1 cellular context compared by ENCODE assay signal in genomic region chr2:26451700-26452099, GRCh38.
TF ChIP-seq lines count a peak whose summit lies in the region.

No MANE protein-coding gene starts in this region.

TF ChIP-seq in K562, 482 proteins besides CTCF, POLR2A, EP300 and RAD21 (continued from another document):
- TF ChIP-seq, protein P1, sequence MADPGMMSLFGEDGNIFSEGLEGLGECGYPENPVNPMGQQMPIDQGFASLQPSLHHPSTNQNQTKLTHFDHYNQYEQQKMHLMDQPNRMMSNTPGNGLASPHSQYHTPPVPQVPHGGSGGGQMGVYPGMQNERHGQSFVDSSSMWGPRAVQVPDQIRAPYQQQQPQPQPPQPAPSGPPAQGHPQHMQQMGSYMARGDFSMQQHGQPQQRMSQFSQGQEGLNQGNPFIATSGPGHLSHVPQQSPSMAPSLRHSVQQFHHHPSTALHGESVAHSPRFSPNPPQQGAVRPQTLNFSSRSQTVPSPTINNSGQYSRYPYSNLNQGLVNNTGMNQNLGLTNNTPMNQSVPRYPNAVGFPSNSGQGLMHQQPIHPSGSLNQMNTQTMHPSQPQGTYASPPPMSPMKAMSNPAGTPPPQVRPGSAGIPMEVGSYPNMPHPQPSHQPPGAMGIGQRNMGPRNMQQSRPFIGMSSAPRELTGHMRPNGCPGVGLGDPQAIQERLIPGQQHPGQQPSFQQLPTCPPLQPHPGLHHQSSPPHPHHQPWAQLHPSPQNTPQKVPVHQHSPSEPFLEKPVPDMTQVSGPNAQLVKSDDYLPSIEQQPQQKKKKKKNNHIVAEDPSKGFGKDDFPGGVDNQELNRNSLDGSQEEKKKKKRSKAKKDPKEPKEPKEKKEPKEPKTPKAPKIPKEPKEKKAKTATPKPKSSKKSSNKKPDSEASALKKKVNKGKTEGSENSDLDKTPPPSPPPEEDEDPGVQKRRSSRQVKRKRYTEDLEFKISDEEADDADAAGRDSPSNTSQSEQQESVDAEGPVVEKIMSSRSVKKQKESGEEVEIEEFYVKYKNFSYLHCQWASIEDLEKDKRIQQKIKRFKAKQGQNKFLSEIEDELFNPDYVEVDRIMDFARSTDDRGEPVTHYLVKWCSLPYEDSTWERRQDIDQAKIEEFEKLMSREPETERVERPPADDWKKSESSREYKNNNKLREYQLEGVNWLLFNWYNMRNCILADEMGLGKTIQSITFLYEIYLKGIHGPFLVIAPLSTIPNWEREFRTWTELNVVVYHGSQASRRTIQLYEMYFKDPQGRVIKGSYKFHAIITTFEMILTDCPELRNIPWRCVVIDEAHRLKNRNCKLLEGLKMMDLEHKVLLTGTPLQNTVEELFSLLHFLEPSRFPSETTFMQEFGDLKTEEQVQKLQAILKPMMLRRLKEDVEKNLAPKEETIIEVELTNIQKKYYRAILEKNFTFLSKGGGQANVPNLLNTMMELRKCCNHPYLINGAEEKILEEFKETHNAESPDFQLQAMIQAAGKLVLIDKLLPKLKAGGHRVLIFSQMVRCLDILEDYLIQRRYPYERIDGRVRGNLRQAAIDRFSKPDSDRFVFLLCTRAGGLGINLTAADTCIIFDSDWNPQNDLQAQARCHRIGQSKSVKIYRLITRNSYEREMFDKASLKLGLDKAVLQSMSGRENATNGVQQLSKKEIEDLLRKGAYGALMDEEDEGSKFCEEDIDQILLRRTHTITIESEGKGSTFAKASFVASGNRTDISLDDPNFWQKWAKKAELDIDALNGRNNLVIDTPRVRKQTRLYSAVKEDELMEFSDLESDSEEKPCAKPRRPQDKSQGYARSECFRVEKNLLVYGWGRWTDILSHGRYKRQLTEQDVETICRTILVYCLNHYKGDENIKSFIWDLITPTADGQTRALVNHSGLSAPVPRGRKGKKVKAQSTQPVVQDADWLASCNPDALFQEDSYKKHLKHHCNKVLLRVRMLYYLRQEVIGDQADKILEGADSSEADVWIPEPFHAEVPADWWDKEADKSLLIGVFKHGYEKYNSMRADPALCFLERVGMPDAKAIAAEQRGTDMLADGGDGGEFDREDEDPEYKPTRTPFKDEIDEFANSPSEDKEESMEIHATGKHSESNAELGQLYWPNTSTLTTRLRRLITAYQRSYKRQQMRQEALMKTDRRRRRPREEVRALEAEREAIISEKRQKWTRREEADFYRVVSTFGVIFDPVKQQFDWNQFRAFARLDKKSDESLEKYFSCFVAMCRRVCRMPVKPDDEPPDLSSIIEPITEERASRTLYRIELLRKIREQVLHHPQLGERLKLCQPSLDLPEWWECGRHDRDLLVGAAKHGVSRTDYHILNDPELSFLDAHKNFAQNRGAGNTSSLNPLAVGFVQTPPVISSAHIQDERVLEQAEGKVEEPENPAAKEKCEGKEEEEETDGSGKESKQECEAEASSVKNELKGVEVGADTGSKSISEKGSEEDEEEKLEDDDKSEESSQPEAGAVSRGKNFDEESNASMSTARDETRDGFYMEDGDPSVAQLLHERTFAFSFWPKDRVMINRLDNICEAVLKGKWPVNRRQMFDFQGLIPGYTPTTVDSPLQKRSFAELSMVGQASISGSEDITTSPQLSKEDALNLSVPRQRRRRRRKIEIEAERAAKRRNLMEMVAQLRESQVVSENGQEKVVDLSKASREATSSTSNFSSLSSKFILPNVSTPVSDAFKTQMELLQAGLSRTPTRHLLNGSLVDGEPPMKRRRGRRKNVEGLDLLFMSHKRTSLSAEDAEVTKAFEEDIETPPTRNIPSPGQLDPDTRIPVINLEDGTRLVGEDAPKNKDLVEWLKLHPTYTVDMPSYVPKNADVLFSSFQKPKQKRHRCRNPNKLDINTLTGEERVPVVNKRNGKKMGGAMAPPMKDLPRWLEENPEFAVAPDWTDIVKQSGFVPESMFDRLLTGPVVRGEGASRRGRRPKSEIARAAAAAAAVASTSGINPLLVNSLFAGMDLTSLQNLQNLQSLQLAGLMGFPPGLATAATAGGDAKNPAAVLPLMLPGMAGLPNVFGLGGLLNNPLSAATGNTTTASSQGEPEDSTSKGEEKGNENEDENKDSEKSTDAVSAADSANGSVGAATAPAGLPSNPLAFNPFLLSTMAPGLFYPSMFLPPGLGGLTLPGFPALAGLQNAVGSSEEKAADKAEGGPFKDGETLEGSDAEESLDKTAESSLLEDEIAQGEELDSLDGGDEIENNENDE (IDR thresholded peaks at IDR 0.05; ENCODE audit: low read depth, low read length): no peak
- no peak for TF ChIP-seq ZKSCAN3 (CRISPR knock-in tag; IDR thresholded peaks at IDR 0.05)
